ENCODE assay signal across 10 cellular contexts in the genomic region with DNA sequence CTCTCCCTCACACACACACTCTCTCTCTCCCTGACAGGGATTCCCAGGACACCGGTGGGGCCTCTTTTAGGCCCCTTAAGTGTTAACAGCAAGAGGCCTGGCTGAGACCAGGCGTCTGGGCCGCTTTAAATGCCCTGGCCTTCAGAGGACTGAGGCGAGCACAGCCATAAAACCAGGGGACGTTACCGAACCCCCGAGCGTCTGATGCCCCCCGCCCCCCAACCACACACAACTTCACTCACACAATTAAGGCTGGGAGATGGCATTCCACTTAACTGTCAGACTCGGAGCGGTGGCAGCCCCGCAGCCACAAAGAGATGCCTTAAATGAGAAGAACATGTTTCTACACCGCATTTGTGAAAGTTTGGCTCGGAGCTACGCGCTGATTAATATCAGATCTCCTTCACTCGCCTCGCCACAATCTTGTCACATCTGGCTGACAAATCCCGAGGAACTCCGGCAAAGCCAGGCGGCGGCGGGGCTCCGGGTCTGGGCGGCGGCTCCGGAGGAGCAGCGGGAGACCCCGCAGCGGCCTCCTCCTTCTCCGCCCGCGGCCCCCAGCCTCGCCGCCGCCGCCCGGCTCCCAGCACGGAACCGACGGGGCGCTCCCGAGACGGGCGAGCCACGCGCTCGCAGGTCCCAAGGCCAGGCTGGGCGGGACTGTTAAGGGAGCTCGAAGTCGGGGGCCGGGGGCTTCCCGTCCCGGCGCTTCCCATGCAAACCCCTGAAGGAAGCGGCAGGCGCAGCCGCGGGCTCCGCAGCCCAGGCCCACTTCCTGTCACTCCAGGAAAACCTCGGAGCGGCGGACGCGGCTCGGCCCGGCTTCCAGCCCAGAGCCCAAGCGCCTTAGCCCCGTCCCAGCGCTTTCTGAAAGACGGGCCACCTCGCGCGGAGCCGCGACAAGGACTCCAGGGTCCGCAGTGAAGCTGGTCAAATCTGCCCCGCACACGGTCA. TPM values are rescaled to one million over a fixed set of nuclear protein-coding genes. Genes with fewer than 3 reads are reported as not detected.
DNase-seq lines count a peak whose midpoint lies in the region; TF ChIP-seq lines count a peak whose summit lies in the region.
"Had no signal": no experiment of that assay in that cellular context is flagged by ENCODE, and none has a peak within 500 bp of the region (broad histone marks: within the 10 kb centered on the region; RNA-seq: fewer than 3 reads in every experiment).

No MANE protein-coding gene starts in this region.

- no peak for TF ChIP-seq EP300 in stomach (IDR thresholded peaks at IDR 0.05)

- H3K27ac ChIP-seq in stomach, result no peak overlapping the region
- H3K27ac ChIP-seq: adrenal gland, BLaER1 had no signal

- in situ Hi-C loops in astrocyte of the spinal cord (cut with HindIII; ENCODE audit: low sequenced_read_pairs), result no loop called here

- TF ChIP-seq CTCF in astrocyte of the spinal cord (IDR thresholded peaks at IDR 0.05; ENCODE audit: low read depth, low read length) (no peak), stomach (IDR thresholded peaks at IDR 0.05) (no peak)

- H3K27me3 ChIP-seq in stomach, result peaks cover 15 to 88% (median 49%) of the 10 kb centered on the region in 3 donors
- H3K27me3 ChIP-seq: BLaER1 had no signal

- H3K36me3 ChIP-seq in stomach, result no peaks in the 10 kb centered on the region
- H3K36me3 ChIP-seq: adrenal gland, BLaER1 had no signal

- H3K4me3 ChIP-seq in astrocyte of the spinal cord (ENCODE audit: low read depth, low read length) (peak overlapping the region; percentile 55), stomach (peak overlapping the region; percentile 41 to 46 (median 43))
- H3K4me3 ChIP-seq: BLaER1 had no signal

- DNase-seq in NCI-H748 (lab: John Stamatoyannopoulos, UW; ENCODE audit: unreplicated experiment), result peak; percentile 37
- DNase-seq in NCI-H748 treated with DMSO at 0.1 percent for 48 hours (lab: John Stamatoyannopoulos, UW), result no peak
- DNase-seq in astrocyte of the spinal cord (ENCODE audit: low read depth, low spot score), result peak; percentile 58
- peak; percentile 58 for DNase-seq in iPS-NIHi11 (ENCODE audit: low spot score)
- DNase-seq in stomach, result no peak
- no peak for DNase-seq in NCI-H1694 (lab: John Stamatoyannopoulos, UW)
- no peak for DNase-seq in putamen (ENCODE audit: low spot score)
- no peak for DNase-seq in NCI-H2081 (lab: John Stamatoyannopoulos, UW)

- peaks cover 0 to 3% (median 0%) of the 10 kb centered on the region in 4 donors for H3K9me3 ChIP-seq in stomach
- H3K9me3 ChIP-seq: adrenal gland had no signal

- no peak for TF ChIP-seq POLR2A in stomach (IDR thresholded peaks at IDR 0.05)

- peaks cover 12 to 21% (median 14%) of the 10 kb centered on the region in 4 donors for H3K4me1 ChIP-seq in stomach
- H3K4me1 ChIP-seq: BLaER1 had no signal

- WGBS in stomach, 5 donors, result 3 to 7% (median 5%) methylated on average over 50 to 79 of the region's 79 CpGs

- intact Hi-C loops in stomach (cut with DNase I; ENCODE audit: low total_unique reads), result no loop called here

RNA-seq across cellular contexts. Expression of gene BNC1, which starts 1.3 kb away (rescaled TPM):
- under 1 TPM in 1 of 5 donors, not detected in 4; 0.55 TPM for total RNA-seq in stomach
- polyA plus RNA-seq in stomach, result 1 to 10 TPM in 1 of 3 donors, under 1 TPM in 1, not detected in 1; 0.12 to 4.6 TPM

Comparison
In these comparisons a context has a peak if more than half of its experiments do, and no peak if none do; other contexts are left out.
1. DNase-seq: peak in NCI-H748 (single experiment), astrocyte of the spinal cord (single experiment) and iPS-NIHi11 (single experiment); none in NCI-H748 treated with DMSO at 0.1 percent for 48 hours (single experiment), stomach (single experiment), NCI-H1694 (single experiment), putamen (single experiment) and NCI-H2081 (0 of 2).